11 cellular contexts compared by ENCODE assay signal in the genomic region with DNA sequence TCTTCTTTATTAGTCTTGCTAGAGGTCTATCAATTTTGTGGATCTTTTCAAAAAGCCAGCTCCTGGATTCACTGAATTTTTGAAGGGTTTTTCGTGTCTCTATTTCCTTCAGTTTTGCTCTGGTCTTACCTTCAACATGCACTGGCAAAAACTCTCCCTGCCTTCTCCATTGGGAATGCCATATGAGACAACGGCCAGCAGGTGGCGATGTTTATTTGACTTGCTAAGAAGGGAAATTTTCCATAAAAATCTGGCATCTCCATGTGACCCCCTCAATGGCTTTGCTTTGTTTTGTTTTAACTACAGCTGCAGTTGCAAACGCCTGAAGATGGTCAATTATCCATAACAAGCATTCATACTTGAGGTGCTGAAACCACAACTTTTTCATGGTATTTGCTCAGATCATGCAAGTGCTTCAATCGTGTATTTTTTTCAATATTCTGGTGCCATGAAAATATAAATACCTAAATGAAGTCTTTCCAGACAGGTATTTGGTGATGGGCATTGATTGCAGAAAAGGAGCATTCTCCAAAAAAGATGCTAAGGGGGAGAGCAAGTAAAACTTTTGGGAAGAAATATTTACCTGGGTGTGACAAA.
DNase-seq lines count a peak whose midpoint lies in the region; ATAC-seq, FAIRE-seq and TF ChIP-seq lines count a peak whose summit lies in the region.
"Had no signal": no experiment of that assay in that cellular context is flagged by ENCODE, and none has a peak within 500 bp of the region (broad histone marks: within the 10 kb centered on the region; RNA-seq: fewer than 3 reads in every experiment).

No MANE protein-coding gene starts in this region.

- no peak overlapping the region for H3K27ac ChIP-seq in kidney (ENCODE audit: low read depth in 2 of 2, low read length in 2 of 2)
- no peak overlapping the region for H3K27ac ChIP-seq in ascending aorta
- H3K27ac ChIP-seq: RWPE1 had no signal

- ATAC-seq in WTC11 (no peak; the same call in 1 of the 2 replicates), GM21381 (IDR thresholded peaks at IDR 0.05; ENCODE audit: unreplicated experiment) (no peak), GM18502 (IDR thresholded peaks at IDR 0.05; ENCODE audit: poor library complexity, unreplicated experiment) (no peak)

- H3K4me1 ChIP-seq in kidney (ENCODE audit: control insufficient read depth in 1 of 2, insufficient read depth in 1 of 2, low read depth in 1 of 2, low read length in 2 of 2) (no peaks in the 10 kb centered on the region), ascending aorta (no peaks in the 10 kb centered on the region)

- H3K4me3 ChIP-seq in kidney (ENCODE audit: low read length in 2 of 2) = no peak overlapping the region
- no peak overlapping the region for H3K4me3 ChIP-seq in ascending aorta

- no peaks in the 10 kb centered on the region for H3K9me3 ChIP-seq in kidney (ENCODE audit: control insufficient read depth in 1 of 2, low read length in 2 of 2)
- no peaks in the 10 kb centered on the region for H3K9me3 ChIP-seq in ascending aorta

- H3K9ac ChIP-seq in kidney (ENCODE audit: low read length in 2 of 2) = no peak overlapping the region

- H3K9me3 Mint-ChIP-seq in CD14-positive monocyte (no peaks in the 10 kb centered on the region), WTC11 (peaks cover 3% of the 10 kb centered on the region; the same call in 1 of the 2 replicates)
- H3K9me3 Mint-ChIP-seq: central memory CD8-positive, alpha-beta T cell had no signal

- DNase-seq in CD14-positive monocyte (ENCODE audit: low spot score) (no peak), WTC11 (ENCODE audit: low spot score) (peak; percentile 52), kidney (no peak), GM19240 (ENCODE audit: insufficient read length, low spot score) (no peak), ascending aorta (ENCODE audit: low spot score in 2 of 2) (no peak)
- DNase-seq: NCI-H1092 had no signal

- no peak overlapping the region for H3K4me3 Mint-ChIP-seq in CD14-positive monocyte
- no peak overlapping the region for H3K4me3 Mint-ChIP-seq in WTC11
- H3K4me3 Mint-ChIP-seq: central memory CD8-positive, alpha-beta T cell had no signal

- no peaks in the 10 kb centered on the region for H3K36me3 ChIP-seq in kidney (ENCODE audit: control insufficient read depth in 1 of 2, insufficient read depth in 2 of 2, low read length in 2 of 2)
- no peaks in the 10 kb centered on the region for H3K36me3 ChIP-seq in ascending aorta

- TF ChIP-seq CTCF in CD14-positive monocyte (IDR thresholded peaks at IDR 0.05) = peak; percentile 54
- peak; percentile 61 for TF ChIP-seq CTCF in GM12872 (IDR thresholded peaks at IDR 0.05; ENCODE audit: insufficient read depth, low read depth, low read length)
- peak; percentile 46; the same call in 1 of the 2 replicates for TF ChIP-seq CTCF in WTC11 (IDR thresholded peaks at IDR 0.05)
- TF ChIP-seq CTCF in kidney (IDR thresholded peaks at IDR 0.05; ENCODE audit: borderline replicate concordance, extremely low read depth, insufficient read depth) = peak; percentile 7
- no peak for TF ChIP-seq CTCF in ascending aorta (IDR thresholded peaks at IDR 0.05)

- H3K36me3 Mint-ChIP-seq in CD14-positive monocyte = no peaks in the 10 kb centered on the region
- no peaks in the 10 kb centered on the region for H3K36me3 Mint-ChIP-seq in WTC11

- no peaks in the 10 kb centered on the region for H3K27me3 ChIP-seq in ascending aorta

- no peak for FAIRE-seq in kidney (lab: Jason Lieb, UNC)

- peaks cover 0 to 1% (median 0%) of the 10 kb centered on the region in 3 donors for H3K27me3 Mint-ChIP-seq in CD14-positive monocyte (ENCODE audit: low read depth in 3 of 3)
- no peaks in the 10 kb centered on the region; the same call in 1 of the 2 replicates for H3K27me3 Mint-ChIP-seq in WTC11 (ENCODE audit: low read depth)
- H3K27me3 Mint-ChIP-seq: central memory CD8-positive, alpha-beta T cell had no signal

- POLR2A ChIA-PET in WTC11 (lab: Charles Lee) = no interaction called here

- no peaks in the 10 kb centered on the region for H3K4me1 Mint-ChIP-seq in CD14-positive monocyte
- peaks cover 6% of the 10 kb centered on the region; the same call in 1 of the 2 replicates for H3K4me1 Mint-ChIP-seq in WTC11
- H3K4me1 Mint-ChIP-seq: central memory CD8-positive, alpha-beta T cell had no signal

- H3K27ac Mint-ChIP-seq in CD14-positive monocyte = no peak overlapping the region
- H3K27ac Mint-ChIP-seq in WTC11 = no peak overlapping the region

- CTCF ChIA-PET in WTC11 (lab: Charles Lee) = no interaction called here

- intact Hi-C loops in CD14-positive monocyte (cut with micrococcal nuclease) (no loop called here), kidney (cut with DNase I) (no loop called here), ascending aorta (cut with DNase I) (no loop called here)

TF ChIP-seq in WTC11, 78 proteins besides CTCF, POLR2A, EP300 and RAD21:
- TF ChIP-seq, protein P1, sequence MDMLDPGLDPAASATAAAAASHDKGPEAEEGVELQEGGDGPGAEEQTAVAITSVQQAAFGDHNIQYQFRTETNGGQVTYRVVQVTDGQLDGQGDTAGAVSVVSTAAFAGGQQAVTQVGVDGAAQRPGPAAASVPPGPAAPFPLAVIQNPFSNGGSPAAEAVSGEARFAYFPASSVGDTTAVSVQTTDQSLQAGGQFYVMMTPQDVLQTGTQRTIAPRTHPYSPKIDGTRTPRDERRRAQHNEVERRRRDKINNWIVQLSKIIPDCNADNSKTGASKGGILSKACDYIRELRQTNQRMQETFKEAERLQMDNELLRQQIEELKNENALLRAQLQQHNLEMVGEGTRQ (CRISPR knock-in tag; IDR thresholded peaks at IDR 0.05) = no peak
- TF ChIP-seq FOXP1 (CRISPR knock-in tag; IDR thresholded peaks at IDR 0.05; ENCODE audit: borderline replicate concordance) (no peak), SP1 (CRISPR knock-in tag; conservative IDR thresholded peaks at IDR 0.05) (no peak), MXD4 (CRISPR knock-in tag; IDR thresholded peaks at IDR 0.05; ENCODE audit: borderline replicate concordance) (no peak), NFATC4 (CRISPR knock-in tag; IDR thresholded peaks at IDR 0.05) (no peak), NFYB (CRISPR knock-in tag; conservative IDR thresholded peaks at IDR 0.05; ENCODE audit: low read depth) (no peak), MYBL2 (CRISPR knock-in tag; IDR thresholded peaks at IDR 0.05) (no peak), SMAD4 (CRISPR knock-in tag; IDR thresholded peaks at IDR 0.05) (no peak), ZNF671 (CRISPR knock-in tag; IDR thresholded peaks at IDR 0.05) (no peak)
- TF ChIP-seq, protein P2, sequence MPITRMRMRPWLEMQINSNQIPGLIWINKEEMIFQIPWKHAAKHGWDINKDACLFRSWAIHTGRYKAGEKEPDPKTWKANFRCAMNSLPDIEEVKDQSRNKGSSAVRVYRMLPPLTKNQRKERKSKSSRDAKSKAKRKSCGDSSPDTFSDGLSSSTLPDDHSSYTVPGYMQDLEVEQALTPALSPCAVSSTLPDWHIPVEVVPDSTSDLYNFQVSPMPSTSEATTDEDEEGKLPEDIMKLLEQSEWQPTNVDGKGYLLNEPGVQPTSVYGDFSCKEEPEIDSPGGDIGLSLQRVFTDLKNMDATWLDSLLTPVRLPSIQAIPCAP (CRISPR knock-in tag; IDR thresholded peaks at IDR 0.05) = no peak
- TF ChIP-seq, protein P3, sequence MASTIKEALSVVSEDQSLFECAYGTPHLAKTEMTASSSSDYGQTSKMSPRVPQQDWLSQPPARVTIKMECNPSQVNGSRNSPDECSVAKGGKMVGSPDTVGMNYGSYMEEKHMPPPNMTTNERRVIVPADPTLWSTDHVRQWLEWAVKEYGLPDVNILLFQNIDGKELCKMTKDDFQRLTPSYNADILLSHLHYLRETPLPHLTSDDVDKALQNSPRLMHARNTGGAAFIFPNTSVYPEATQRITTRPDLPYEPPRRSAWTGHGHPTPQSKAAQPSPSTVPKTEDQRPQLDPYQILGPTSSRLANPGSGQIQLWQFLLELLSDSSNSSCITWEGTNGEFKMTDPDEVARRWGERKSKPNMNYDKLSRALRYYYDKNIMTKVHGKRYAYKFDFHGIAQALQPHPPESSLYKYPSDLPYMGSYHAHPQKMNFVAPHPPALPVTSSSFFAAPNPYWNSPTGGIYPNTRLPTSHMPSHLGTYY (CRISPR knock-in tag; IDR thresholded peaks at IDR 0.05) = no peak
- TF ChIP-seq, protein P4, sequence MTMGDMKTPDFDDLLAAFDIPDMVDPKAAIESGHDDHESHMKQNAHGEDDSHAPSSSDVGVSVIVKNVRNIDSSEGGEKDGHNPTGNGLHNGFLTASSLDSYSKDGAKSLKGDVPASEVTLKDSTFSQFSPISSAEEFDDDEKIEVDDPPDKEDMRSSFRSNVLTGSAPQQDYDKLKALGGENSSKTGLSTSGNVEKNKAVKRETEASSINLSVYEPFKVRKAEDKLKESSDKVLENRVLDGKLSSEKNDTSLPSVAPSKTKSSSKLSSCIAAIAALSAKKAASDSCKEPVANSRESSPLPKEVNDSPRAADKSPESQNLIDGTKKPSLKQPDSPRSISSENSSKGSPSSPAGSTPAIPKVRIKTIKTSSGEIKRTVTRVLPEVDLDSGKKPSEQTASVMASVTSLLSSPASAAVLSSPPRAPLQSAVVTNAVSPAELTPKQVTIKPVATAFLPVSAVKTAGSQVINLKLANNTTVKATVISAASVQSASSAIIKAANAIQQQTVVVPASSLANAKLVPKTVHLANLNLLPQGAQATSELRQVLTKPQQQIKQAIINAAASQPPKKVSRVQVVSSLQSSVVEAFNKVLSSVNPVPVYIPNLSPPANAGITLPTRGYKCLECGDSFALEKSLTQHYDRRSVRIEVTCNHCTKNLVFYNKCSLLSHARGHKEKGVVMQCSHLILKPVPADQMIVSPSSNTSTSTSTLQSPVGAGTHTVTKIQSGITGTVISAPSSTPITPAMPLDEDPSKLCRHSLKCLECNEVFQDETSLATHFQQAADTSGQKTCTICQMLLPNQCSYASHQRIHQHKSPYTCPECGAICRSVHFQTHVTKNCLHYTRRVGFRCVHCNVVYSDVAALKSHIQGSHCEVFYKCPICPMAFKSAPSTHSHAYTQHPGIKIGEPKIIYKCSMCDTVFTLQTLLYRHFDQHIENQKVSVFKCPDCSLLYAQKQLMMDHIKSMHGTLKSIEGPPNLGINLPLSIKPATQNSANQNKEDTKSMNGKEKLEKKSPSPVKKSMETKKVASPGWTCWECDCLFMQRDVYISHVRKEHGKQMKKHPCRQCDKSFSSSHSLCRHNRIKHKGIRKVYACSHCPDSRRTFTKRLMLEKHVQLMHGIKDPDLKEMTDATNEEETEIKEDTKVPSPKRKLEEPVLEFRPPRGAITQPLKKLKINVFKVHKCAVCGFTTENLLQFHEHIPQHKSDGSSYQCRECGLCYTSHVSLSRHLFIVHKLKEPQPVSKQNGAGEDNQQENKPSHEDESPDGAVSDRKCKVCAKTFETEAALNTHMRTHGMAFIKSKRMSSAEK (CRISPR knock-in tag; IDR thresholded peaks at IDR 0.05; ENCODE audit: borderline replicate concordance) = no peak
TF ChIP-seq in WTC11: peak in this region for 0.

Comparison
In these comparisons a context has a peak if more than half of its experiments do, and no peak if none do; other contexts are left out.
1. CTCF ChIP-seq: peak in CD14-positive monocyte (single experiment), GM12872 (single experiment), WTC11 (single experiment) and kidney (single experiment); none in ascending aorta (0 of 3).